8 cellular contexts compared by ENCODE assay signal in the genomic region with DNA sequence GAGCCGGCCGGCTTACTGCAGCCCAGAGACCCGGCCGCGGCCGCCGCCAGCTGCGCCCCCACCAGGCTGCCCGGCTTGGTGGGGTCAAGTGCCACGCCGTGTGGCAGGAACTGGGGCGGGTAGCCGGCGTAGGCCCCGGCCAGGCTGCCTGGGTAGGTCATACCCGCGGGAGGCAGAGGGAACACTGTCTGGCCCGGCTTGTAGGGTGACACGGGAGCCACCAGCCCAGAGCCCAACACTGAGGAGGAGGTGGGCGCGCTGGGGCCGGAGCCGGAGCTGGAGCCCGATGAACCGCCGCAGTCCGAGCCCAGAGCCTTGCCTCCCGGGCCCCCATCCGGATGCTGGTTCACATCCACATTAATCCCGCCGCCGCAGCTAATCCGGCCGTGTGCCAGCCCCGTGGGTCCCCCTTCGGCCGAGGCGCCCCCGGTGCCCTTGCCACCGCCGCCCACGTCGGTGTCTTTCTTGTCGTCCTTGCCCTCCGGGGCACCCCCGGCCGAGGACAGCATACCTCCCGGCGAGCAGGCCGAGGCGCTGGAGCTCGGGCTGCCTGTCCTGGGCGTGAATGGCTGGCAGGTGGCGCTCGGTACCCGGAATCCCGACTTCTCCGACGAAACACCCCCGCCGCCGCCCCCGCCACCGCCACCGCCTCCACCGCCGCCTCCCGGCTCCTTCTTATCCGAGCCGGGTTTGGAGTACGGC. TPM values are rescaled to one million over a fixed set of nuclear protein-coding genes. Genes with fewer than 3 reads are reported as not detected.
DNase-seq lines count a peak whose midpoint lies in the region; ATAC-seq and TF ChIP-seq lines count a peak whose summit lies in the region.

No MANE protein-coding gene starts in this region.

- H3K9me3 ChIP-seq in BE2C, result no peaks in the 10 kb centered on the region
- no peaks in the 10 kb centered on the region for H3K9me3 ChIP-seq in vagina

- H3K27ac ChIP-seq in foreskin keratinocyte (no peak overlapping the region), vagina (peak overlapping the region; percentile 99)

- H3K36me3 Mint-ChIP-seq in activated T-cell treated with anti-CD3 and anti-CD28 coated beads, Interleukin-2, amount 50 U/mL, for 72 hours (ENCODE audit: insufficient read depth in 2 of 2), result peaks cover 3% of the 10 kb centered on the region in 2 donors
- H3K36me3 Mint-ChIP-seq in naive thymus-derived CD8-positive, alpha-beta T cell, result peaks cover 0 to 8% (median 1%) of the 10 kb centered on the region in 3 donors

- H3K4me3 ChIP-seq in BE2C (ENCODE audit: low read depth, low read length) (peak overlapping the region; percentile 93), vagina (peak overlapping the region; percentile 88 to 99)

- H3K4me1 ChIP-seq in BE2C (no peaks in the 10 kb centered on the region), foreskin keratinocyte (no peaks in the 10 kb centered on the region), vagina (peaks cover 36% of the 10 kb centered on the region)

- H3K27me3 ChIP-seq in BE2C (peaks cover 18% of the 10 kb centered on the region), foreskin keratinocyte (no peaks in the 10 kb centered on the region), vagina (no peaks in the 10 kb centered on the region)

- ATAC-seq in activated T-cell treated with anti-CD3 and anti-CD28 coated beads, Interleukin-2, amount 50 U/mL, for 72 hours (replicated peaks in 1 of 2), result peak; percentile 22 to 30
- ATAC-seq in foreskin keratinocyte, result peak; percentile 23
- ATAC-seq in naive thymus-derived CD8-positive, alpha-beta T cell, result peak; percentile 37 to 45
- no peak for ATAC-seq in HG02973 (IDR thresholded peaks at IDR 0.05; ENCODE audit: unreplicated experiment)

- peaks cover 35% of the 10 kb centered on the region for H3K4me1 Mint-ChIP-seq in activated T-cell treated with anti-CD3 and anti-CD28 coated beads, Interleukin-2, amount 50 U/mL, for 72 hours (ENCODE audit: low read depth)
- H3K4me1 Mint-ChIP-seq in naive thymus-derived CD8-positive, alpha-beta T cell, result peaks cover 15 to 41% (median 38%) of the 10 kb centered on the region in 4 donors

- no peaks in the 10 kb centered on the region for H3K9me3 Mint-ChIP-seq in activated T-cell treated with anti-CD3 and anti-CD28 coated beads, Interleukin-2, amount 50 U/mL, for 72 hours
- H3K9me3 Mint-ChIP-seq in naive thymus-derived CD8-positive, alpha-beta T cell, result peaks cover 0 to 5% (median 0%) of the 10 kb centered on the region in 9 donors

- TF ChIP-seq CTCF in BE2C (IDR thresholded peaks at IDR 0.05; ENCODE audit: low read depth, low read length), result peak; percentile 47
- peak; percentile 50 for TF ChIP-seq CTCF in GM20000 (IDR thresholded peaks at IDR 0.05; ENCODE audit: extremely low read depth, missing control alignments)
- peak; percentile 70 for TF ChIP-seq CTCF in foreskin keratinocyte (conservative IDR thresholded peaks at IDR 0.05)
- TF ChIP-seq CTCF in vagina (IDR thresholded peaks at IDR 0.05), result peak in 2 of 3 experiments; percentile 35

- POLR2A ChIA-PET in naive thymus-derived CD8-positive, alpha-beta T cell (lab: Charles Lee), result no interaction called here

- H3K36me3 ChIP-seq in BE2C, result peaks cover 13% of the 10 kb centered on the region
- H3K36me3 ChIP-seq in vagina, result peaks cover 0 to 12% of the 10 kb centered on the region in 2 donors

- H3K27ac Mint-ChIP-seq in activated T-cell treated with anti-CD3 and anti-CD28 coated beads, Interleukin-2, amount 50 U/mL, for 72 hours, result no peak overlapping the region
- H3K27ac Mint-ChIP-seq in naive thymus-derived CD8-positive, alpha-beta T cell, result no peak overlapping the region

- TF ChIP-seq POLR2A in vagina (IDR thresholded peaks at IDR 0.05), result no peak

- peaks cover 54% of the 10 kb centered on the region for H3K27me3 Mint-ChIP-seq in activated T-cell treated with anti-CD3 and anti-CD28 coated beads, Interleukin-2, amount 50 U/mL, for 72 hours (ENCODE audit: low read depth)
- H3K27me3 Mint-ChIP-seq in naive thymus-derived CD8-positive, alpha-beta T cell, result peaks cover 24 to 76% (median 45%) of the 10 kb centered on the region in 5 donors

- DNase-seq in BE2C (peak; percentile 82), GM20000 (ENCODE audit: low spot score) (peak; percentile 88), NCI-H345 treated with DMSO at 0.1 percent for 48 hours (lab: John Stamatoyannopoulos, UW; ENCODE audit: unreplicated experiment) (peak; percentile 4), foreskin keratinocyte (peak; percentile 17 to 51), vagina (ENCODE audit: extremely low spot score in 2 of 2) (no peak)
- DNase-seq in activated T-cell treated with anti-CD3 and anti-CD28 coated beads, Interleukin-2, amount 50 U/mL, for 72 hours, result peak; percentile 67
- DNase-seq in naive thymus-derived CD8-positive, alpha-beta T cell, result peak in 6 of 10 donors; percentile 20 to 41 (median 36)

- intact Hi-C loops in vagina (cut with DNase I), result loop anchor here (5.0 to 10.0 kb wide), 10 partner anchors 68 to 1605 kb away; no protein-coding TSS in a partner anchor

- peak overlapping the region; percentile 79 to 91 for H3K4me3 Mint-ChIP-seq in activated T-cell treated with anti-CD3 and anti-CD28 coated beads, Interleukin-2, amount 50 U/mL, for 72 hours
- H3K4me3 Mint-ChIP-seq in naive thymus-derived CD8-positive, alpha-beta T cell, result peak overlapping the region in 4 of 10 donors; percentile 75 to 83 (median 82)

RNA-seq across cellular contexts. Expression of a gene that starts 2.0 kb away (rescaled TPM):
- 21.6 TPM for polyA plus RNA-seq in BE2C (2012; ENCODE audit: insufficient read depth, insufficient read length, low read depth)
- 1 to 10 TPM in 1 of 2 donors, under 1 TPM in 1; 0.50 to 1.3 TPM for total RNA-seq in activated T-cell treated with anti-CD3 and anti-CD28 coated beads, Interleukin-2, amount 50 U/mL, for 72 hours
- 5.1 and 5.7 TPM in 2 replicates for total RNA-seq in foreskin keratinocyte
- 4.6 and 4.7 TPM in 2 replicates for polyA plus RNA-seq in foreskin keratinocyte
- under 1 TPM; 0.11 to 0.13 TPM for total RNA-seq in naive thymus-derived CD8-positive, alpha-beta T cell
- polyA plus RNA-seq in naive thymus-derived CD8-positive, alpha-beta T cell, result not detected
- total RNA-seq in vagina, result 24.6 TPM

RNA-seq across cellular contexts. Expression of a gene that starts 31.8 kb away (rescaled TPM):
- 1.4 TPM for polyA plus RNA-seq in BE2C (2012; ENCODE audit: insufficient read depth, insufficient read length, low read depth)
- not detected for total RNA-seq in activated T-cell treated with anti-CD3 and anti-CD28 coated beads, Interleukin-2, amount 50 U/mL, for 72 hours
- total RNA-seq in foreskin keratinocyte (not detected in 2 replicates), vagina (22.6 TPM)
- 0.10 TPM in 1 of 2 replicates, not detected in the other for polyA plus RNA-seq in foreskin keratinocyte
- total RNA-seq in naive thymus-derived CD8-positive, alpha-beta T cell, result not detected
- polyA plus RNA-seq in naive thymus-derived CD8-positive, alpha-beta T cell, result not detected

Comparison
In these comparisons a context has a peak if more than half of its experiments do, and no peak if none do; other contexts are left out.
1. DNase-seq: peak in BE2C (single experiment), GM20000 (single experiment), NCI-H345 treated with DMSO at 0.1 percent for 48 hours (single experiment), activated T-cell treated with anti-CD3 and anti-CD28 coated beads, Interleukin-2, amount 50 U/mL, for 72 hours (2 of 2), foreskin keratinocyte (2 of 2) and naive thymus-derived CD8-positive, alpha-beta T cell (6 of 10); none in vagina (0 of 2).
2. RNA of a gene that starts 31.8 kb away (total RNA-seq): 22.6 TPM in vagina (single experiment); not detected in activated T-cell treated with anti-CD3 and anti-CD28 coated beads, Interleukin-2, amount 50 U/mL, for 72 hours, not detected in foreskin keratinocyte and not detected in naive thymus-derived CD8-positive, alpha-beta T cell; every median in the first group is over 10 times any median in the second.
3. Peak in every context shown above with its lines, with median percentiles within 50 percentile points of each other: CTCF ChIP-seq.